ENCODE assay signal across 8 cellular contexts in genomic region chr6:43076093-43076927, GRCh38. TPM values are rescaled to one million over a fixed set of nuclear protein-coding genes. Genes with fewer than 3 reads are reported as not detected.
DNase-seq lines count a peak whose midpoint lies in the region; ATAC-seq, FAIRE-seq and TF ChIP-seq lines count a peak whose summit lies in the region.

Gene PTK7 (plus strand): TSS chr6:43076314. CDS start chr6:43076489, 175 bp downstream.

- H3K4me1 ChIP-seq in SK-N-SH (ENCODE audit: control insufficient read depth in 1 of 2, insufficient read depth in 2 of 2, low read depth in 1 of 2, low read length in 1 of 2) (peaks cover 14 to 23% of the 10 kb centered on the region in 2 experiments; a peak in 2 of 4 replicates), colonic mucosa (no peaks in the 10 kb centered on the region), HepG2 (ENCODE audit: insufficient read depth, low read length) (peaks cover 47% of the 10 kb centered on the region)

- no peaks in the 10 kb centered on the region for H3K9me3 Mint-ChIP-seq in Calu3 (ENCODE audit: low read depth, unreplicated experiment)
- no peaks in the 10 kb centered on the region for H3K9me3 Mint-ChIP-seq in stimulated activated naive B cell treated with anti-CD40 and anti-IgM and Interleukin-4, amounts not matched to agents 10 μg/mL and 1 μg/mL and 100 μg/mL, for 72 hours

- intact Hi-C loops in Calu3 (cut with micrococcal nuclease; ENCODE audit: unreplicated experiment) (no loop called here), colonic mucosa (cut with DNase I) (no loop called here), HepG2 (cut with micrococcal nuclease; ENCODE audit: unreplicated experiment) (loop anchor here (2.0 kb wide), 1 partner anchor 18 kb away; the partner anchor contains the start of genes KLC4 and MRPL2)

- peaks cover 20% of the 10 kb centered on the region; the same call in 1 of the 2 replicates for H4K20me1 ChIP-seq in SK-N-SH (ENCODE audit: insufficient read depth)
- peaks cover 8% of the 10 kb centered on the region; the same call in 1 of the 2 replicates for H4K20me1 ChIP-seq in HepG2 (ENCODE audit: insufficient read depth, low read length)

- no peaks in the 10 kb centered on the region for H3K9me3 ChIP-seq in SK-N-SH
- H3K9me3 ChIP-seq in colonic mucosa, result no peaks in the 10 kb centered on the region
- H3K9me3 ChIP-seq in HepG2 (ENCODE audit: low read length), result no peaks in the 10 kb centered on the region

- peak; percentile 15 for FAIRE-seq in HepG2 (lab: Jason Lieb, UNC)

- WGBS in SK-N-SH (ENCODE audit: low lambda C conversion rate), result 4% methylated on average over 17 of the region's 92 CpGs
- WGBS in HepG2 (ENCODE audit: low lambda C conversion rate), result 1% methylated on average over 16 of the region's 92 CpGs

- CTCF ChIA-PET in Calu3 (lab: Charles Lee) (interaction anchor here (0.6 to 2.5 kb wide), 5 partner anchors 17 to 67 kb away, joined by 3 to 7 read pairs (median 4); partner anchors contain the start of genes KLC4 and MRPL2), SK-N-SH (lab: Yijun Ruan, JAX) (interaction anchor here (0.6 to 4.4 kb wide), 13 partner anchors 12 to 431 kb away, joined by 3 to 29 read pairs (median 5); partner anchors contain the start of genes KLC4, MRPL2 and TTBK1), HepG2 (lab: Yijun Ruan, JAX; ENCODE audit: low intra/inter-chr PET ratio, low total read pairs) (no interaction called here)

- H3K27me3 ChIP-seq in SK-N-SH (ENCODE audit: insufficient read depth), result no peaks in the 10 kb centered on the region
- H3K27me3 ChIP-seq in colonic mucosa, result peaks cover 4% of the 10 kb centered on the region
- no peaks in the 10 kb centered on the region; a peak in 1 of 5 replicates for H3K27me3 ChIP-seq in HepG2 (ENCODE audit: control insufficient read depth in 1 of 2, insufficient read depth in 2 of 2, low read length in 2 of 2)

- POLR2A ChIA-PET in SK-N-SH (lab: Yijun Ruan, JAX), result interaction anchor here (0.8 to 2.6 kb wide), 11 partner anchors 11 to 147 kb away, joined by 3 to 21 read pairs (median 5); partner anchors contain the start of genes CNPY3, CUL7, KLC4 and MRPL2
- POLR2A ChIA-PET in HepG2 (lab: Yijun Ruan, JAX), result interaction anchor here (0.6 to 4.2 kb wide), 25 partner anchors 8 to 559 kb away, joined by 3 to 103 read pairs (median 4); partner anchors contain the start of genes ABCC10, CUL7, CUL9 and KLC4

- H3K9ac ChIP-seq in SK-N-SH, result peak within 1 kb of the TSS; percentile 96
- H3K9ac ChIP-seq in colonic mucosa (ENCODE audit: low read depth in 2 of 2, low read length in 2 of 2), result peak within 1 kb of the TSS; percentile 69 to 73
- peak within 1 kb of the TSS; percentile 91 for H3K9ac ChIP-seq in HepG2 (ENCODE audit: insufficient read depth, low read depth, low read length)

- no peak within 1 kb of the TSS for H3K27ac Mint-ChIP-seq in Calu3 (ENCODE audit: unreplicated experiment)
- no peak within 1 kb of the TSS for H3K27ac Mint-ChIP-seq in stimulated activated naive B cell treated with anti-CD40 and anti-IgM and Interleukin-4, amounts not matched to agents 10 μg/mL and 1 μg/mL and 100 μg/mL, for 72 hours

- no peaks in the 10 kb centered on the region for H3K27me3 Mint-ChIP-seq in Calu3 (ENCODE audit: unreplicated experiment)
- H3K27me3 Mint-ChIP-seq in stimulated activated naive B cell treated with anti-CD40 and anti-IgM and Interleukin-4, amounts not matched to agents 10 μg/mL and 1 μg/mL and 100 μg/mL, for 72 hours, result peaks cover 22 to 26% of the 10 kb centered on the region in 2 donors

- peak in 1 of 2 experiments; percentile 74; a peak in 2 of 4 replicates for TF ChIP-seq POLR2A in HepG2 (IDR thresholded peaks at IDR 0.05; ENCODE audit: insufficient read depth in 1 of 2, low read depth in 2 of 2, low read length in 2 of 2)

- H3K4me1 Mint-ChIP-seq in Calu3 (ENCODE audit: low read depth, unreplicated experiment), result peaks cover 14% of the 10 kb centered on the region
- H3K4me1 Mint-ChIP-seq in stimulated activated naive B cell treated with anti-CD40 and anti-IgM and Interleukin-4, amounts not matched to agents 10 μg/mL and 1 μg/mL and 100 μg/mL, for 72 hours, result peaks cover 2 to 9% of the 10 kb centered on the region in 2 donors

- H3K36me3 ChIP-seq in SK-N-SH (replicated peaks in 1 of 2; ENCODE audit: control insufficient read depth in 1 of 2, insufficient read depth in 2 of 2, low read length in 1 of 2) (peaks cover 0 to 9% of the 10 kb centered on the region in 2 experiments), colonic mucosa (no peaks in the 10 kb centered on the region), HepG2 (replicated peaks in 1 of 2; ENCODE audit: control insufficient read depth in 1 of 2, insufficient read depth in 2 of 2, low read length in 2 of 2) (peaks cover 7 to 17% of the 10 kb centered on the region in 2 experiments; a peak in 4 of 5 replicates)

- H3K79me2 ChIP-seq in SK-N-SH (ENCODE audit: insufficient read depth) (peaks cover 50% of the 10 kb centered on the region), HepG2 (ENCODE audit: insufficient read depth, low read length) (peaks cover 46% of the 10 kb centered on the region)

- DNase-seq in Calu3, result peak; percentile 76
- DNase-seq in SK-N-SH, result peak; percentile 98
- DNase-seq in colonic mucosa, result peak; percentile 43
- DNase-seq in HepG2 (ENCODE audit: low spot score), result peak; percentile 74
- DNase-seq in stimulated activated naive B cell treated with anti-CD40 and anti-IgM and Interleukin-4, amounts not matched to agents 10 μg/mL and 1 μg/mL and 100 μg/mL, for 72 hours, result no peak

- H3F3A ChIP-seq in SK-N-SH (replicated peaks; ENCODE audit: insufficient read depth), result no peaks in the 10 kb centered on the region

- TF ChIP-seq EP300 in Ishikawa (IDR thresholded peaks at IDR 0.05; ENCODE audit: borderline replicate concordance) (no peak), SK-N-SH (IDR thresholded peaks at IDR 0.05; ENCODE audit: borderline replicate concordance in 1 of 2, low read depth in 1 of 2, low read length in 1 of 2) (no peak), HepG2 (IDR thresholded peaks at IDR 0.05; ENCODE audit: low read depth in 2 of 2, low read length in 2 of 2) (no peak), HepG2 (CRISPR knock-in tag; IDR thresholded peaks at IDR 0.05; ENCODE audit: borderline replicate concordance) (no peak)

- in situ Hi-C loops in HepG2 (cut with HindIII; ENCODE audit: extremely low pct_ligation_motif_present, low pct_unique_long_range_greater_than_20kb), result loop anchor here (5.0 to 10.0 kb wide), 2 partner anchors 48 to 66 kb away; no protein-coding TSS in a partner anchor

- no peak for TF ChIP-seq CTCF in Calu3 (IDR thresholded peaks at IDR 0.05; ENCODE audit: unreplicated experiment)
- TF ChIP-seq CTCF in SK-N-SH (IDR thresholded peaks at IDR 0.05), result no peak
- TF ChIP-seq CTCF in colonic mucosa (IDR thresholded peaks at IDR 0.05), result no peak
- 0 out of 2 replicates have a peak, but pooled peaks have one; percentile 1 for TF ChIP-seq CTCF in HepG2 (CRISPR knock-in tag; IDR thresholded peaks at IDR 0.05)

- H3K4me3 Mint-ChIP-seq in Calu3 (ENCODE audit: low read depth, unreplicated experiment), result peak within 1 kb of the TSS; percentile 86
- H3K4me3 Mint-ChIP-seq in stimulated activated naive B cell treated with anti-CD40 and anti-IgM and Interleukin-4, amounts not matched to agents 10 μg/mL and 1 μg/mL and 100 μg/mL, for 72 hours, result peak within 1 kb of the TSS; percentile 74 to 86

- TF ChIP-seq RAD21 in Ishikawa (IDR thresholded peaks at IDR 0.05; ENCODE audit: low read depth) (no peak), SK-N-SH (IDR thresholded peaks at IDR 0.05; ENCODE audit: low read length) (no peak), HepG2 (CRISPR knock-in tag; IDR thresholded peaks at IDR 0.05) (peak; percentile 45; the same call in 1 of the 2 replicates)

- peaks cover 17% of the 10 kb centered on the region for H3K36me3 Mint-ChIP-seq in Calu3 (ENCODE audit: insufficient read depth, unreplicated experiment)
- H3K36me3 Mint-ChIP-seq in stimulated activated naive B cell treated with anti-CD40 and anti-IgM and Interleukin-4, amounts not matched to agents 10 μg/mL and 1 μg/mL and 100 μg/mL, for 72 hours, result peaks cover 19 to 28% of the 10 kb centered on the region in 2 donors

- H3K9me2 ChIP-seq in SK-N-SH, result no peaks in the 10 kb centered on the region

- ATAC-seq in HepG2, result peak; percentile 73
- peak; percentile 65 to 66 for ATAC-seq in stimulated activated naive B cell treated with anti-CD40 and anti-IgM and Interleukin-4, amounts not matched to agents 10 μg/mL and 1 μg/mL and 100 μg/mL, for 72 hours (replicated peaks)
- ATAC-seq in GM18511 (IDR thresholded peaks at IDR 0.05; ENCODE audit: unreplicated experiment), result no peak
- no peak for ATAC-seq in GM18907 (IDR thresholded peaks at IDR 0.05; ENCODE audit: unreplicated experiment)

- H3K27ac ChIP-seq in SK-N-SH (ENCODE audit: low read depth in 2 of 2, low read length in 1 of 2), result peak within 1 kb of the TSS; percentile 71 to 86
- H3K27ac ChIP-seq in colonic mucosa, result peak within 1 kb of the TSS; percentile 22
- H3K27ac ChIP-seq in HepG2 (ENCODE audit: extremely low read length, insufficient read depth, low read length), result peak within 1 kb of the TSS; percentile 84

- H2AFZ ChIP-seq in SK-N-SH (ENCODE audit: low read depth) (peak within 1 kb of the TSS; percentile 76), HepG2 (ENCODE audit: low read length) (no peak within 1 kb of the TSS)

- peak within 1 kb of the TSS; percentile 81 to 90 for H3K4me3 ChIP-seq in SK-N-SH (ENCODE audit: low read depth in 2 of 2, low read length in 1 of 2)
- H3K4me3 ChIP-seq in colonic mucosa, result peak within 1 kb of the TSS; percentile 56
- peak within 1 kb of the TSS; percentile 99 to 100 (median 100) for H3K4me3 ChIP-seq in HepG2 (replicated peaks in 1 of 3; ENCODE audit: insufficient read depth in 1 of 3, low read depth in 2 of 3, low read length in 3 of 3)

- H3K4me2 ChIP-seq in SK-N-SH (peak within 1 kb of the TSS; percentile 93), HepG2 (ENCODE audit: low read depth, low read length) (peak within 1 kb of the TSS; percentile 94)

- BruUV-seq in Calu3 (replicated peaks; lab: Mats Ljungman, UMichigan), result no TSS peak
- TSS peak; percentile 86 for BruUV-seq in HepG2 (replicated peaks; lab: Mats Ljungman, UMichigan)

RNA-seq across cellular contexts. Expression of gene PTK7, which starts in this region (rescaled TPM):
- total RNA-seq in Calu3 (2022) (49.7 and 66.0 TPM in 2 replicates), colonic mucosa (10 to 100 TPM; 15.1 to 15.9 TPM), HepG2 (2016; rRNA removed; fragmentation: Illumina TruSeq; extraction: Trizol) (48.5 and 99.8 TPM in 2 replicates)
- polyA plus RNA-seq in SK-N-SH (2012; rRNA removed) (93.7 and 105 TPM in 2 replicates), HepG2 (2011; rRNA removed) (98.5 and 116 TPM in 2 replicates)
- 54.5 and 77.5 TPM in 2 replicates for polyA plus RNA-seq in SK-N-SH (2012; cell fraction: cytosol; rRNA removed)
- polyA plus RNA-seq in SK-N-SH (2012; cell fraction: nucleus; rRNA removed), result 207 and 220 TPM in 2 replicates
- total RNA-seq in HepG2 (2016; cell fraction: cytosol; rRNA removed; fragmentation: Illumina TruSeq; extraction: Trizol; ENCODE audit: low read depth), result 16.1 and 17.5 TPM in 2 replicates
- total RNA-seq in HepG2 (2016; cell fraction: insoluble cytoplasmic fraction; rRNA removed; fragmentation: Illumina TruSeq; extraction: Trizol), result 42.2 and 99.6 TPM in 2 replicates
- 29.0 and 31.7 TPM in 2 replicates for total RNA-seq in HepG2 (2016; cell fraction: membrane; rRNA removed; fragmentation: Illumina TruSeq; extraction: Trizol)
- 111 and 135 TPM in 2 replicates for total RNA-seq in HepG2 (2016; cell fraction: nucleus; rRNA removed; fragmentation: Illumina TruSeq; extraction: Trizol)
- polyA plus RNA-seq in HepG2 (2011; cell fraction: cytosol; rRNA removed), result 75.5 and 97.3 TPM in 2 replicates
- 240 and 289 TPM in 2 replicates for polyA plus RNA-seq in HepG2 (2011; cell fraction: nucleus; rRNA removed)
- 93.9 and 95.7 TPM in 2 replicates for polyA plus RNA-seq in HepG2 (2012)
- 6.8 and 7.3 TPM in 2 replicates for polyA plus RNA-seq in HepG2 (2016; cell fraction: cytosol; fragmentation: Illumina TruSeq; extraction: Trizol; ENCODE audit: low read depth)
- 34.4 and 38.1 TPM in 2 replicates for polyA plus RNA-seq in HepG2 (2016; cell fraction: insoluble cytoplasmic fraction; fragmentation: Illumina TruSeq; extraction: Trizol; ENCODE audit: low read depth)
- polyA plus RNA-seq in HepG2 (2016; cell fraction: membrane; fragmentation: Illumina TruSeq; extraction: Trizol; ENCODE audit: low read depth), result 12.8 and 15.4 TPM in 2 replicates
- 220 and 224 TPM in 2 replicates for polyA plus RNA-seq in HepG2 (2016; cell fraction: nucleus; fragmentation: Illumina TruSeq; extraction: Trizol; ENCODE audit: insufficient read depth, low read depth)
- 0.19 and 231 TPM in 2 replicates for polyA minus RNA-seq in HepG2 (2011; rRNA and poly(A)+ RNA removed; ENCODE audit: low replicate concordance)
- 83.9 and 88.1 TPM in 2 replicates for polyA minus RNA-seq in HepG2 (2011; cell fraction: cytosol; rRNA and poly(A)+ RNA removed)
- polyA minus RNA-seq in HepG2 (2011; cell fraction: nucleus; rRNA and poly(A)+ RNA removed), result 66.0 and 71.1 TPM in 2 replicates

Comparison
In these comparisons a context has a peak if more than half of its experiments do, and no peak if none do; other contexts are left out.
1. H3K27ac ChIP-seq: peak in every context shown above with its lines; median percentile 84 in HepG2; 78 in SK-N-SH; 22 in colonic mucosa.
2. ATAC-seq: peak in HepG2 (single experiment) and stimulated activated naive B cell treated with anti-CD40 and anti-IgM and Interleukin-4, amounts not matched to agents 10 μg/mL and 1 μg/mL and 100 μg/mL, for 72 hours (2 of 2); none in GM18511 (single experiment) and GM18907 (single experiment).
3. Peak in every context shown above with its lines, with median percentiles within 50 percentile points of each other: H3K4me3 ChIP-seq and H3K9ac ChIP-seq.